Comparison of ENCODE assay signal across 8 cellular contexts in genomic region chr3:98343647-98344507, GRCh38. TPM values are rescaled to one million over a fixed set of nuclear protein-coding genes. Genes with fewer than 3 reads are reported as not detected.
DNase-seq lines count a peak whose midpoint lies in the region; ATAC-seq, FAIRE-seq and TF ChIP-seq lines count a peak whose summit lies in the region.
"Had no signal": no experiment of that assay in that cellular context is flagged by ENCODE, and none has a peak within 500 bp of the region (broad histone marks: within the 10 kb centered on the region; RNA-seq: fewer than 3 reads in every experiment).

No MANE protein-coding gene starts in this region.

- H3K9ac ChIP-seq in OCI-LY1 (ENCODE audit: low read length): no peak overlapping the region

- no peak overlapping the region for H3K4me2 ChIP-seq in OCI-LY1 (ENCODE audit: low read length)

- H3K27ac ChIP-seq in OCI-LY1 (ENCODE audit: low read depth, low read length, poor library complexity, severe bottlenecking): no peak overlapping the region

- in situ Hi-C loops in GM13977 (cut with MboI; ENCODE audit: low pct_unique_long_range_greater_than_20kb, low sequenced_read_pairs, unreplicated experiment): loop anchor here (25.0 kb wide), 2 partner anchors 468 to 557 kb away; no protein-coding TSS in a partner anchor

- no peaks in the 10 kb centered on the region for H3K4me1 ChIP-seq in OCI-LY1 (ENCODE audit: insufficient read depth, low read length, severe bottlenecking)

- H3F3A ChIP-seq in OCI-LY1 (ENCODE audit: insufficient read depth, low read length): no peaks in the 10 kb centered on the region

- no peaks in the 10 kb centered on the region for H3K27me3 ChIP-seq in OCI-LY1 (ENCODE audit: insufficient read depth, low read length)

- H3K9me3 ChIP-seq in OCI-LY1 (ENCODE audit: low read length): no peaks in the 10 kb centered on the region

- peak; percentile 70 for ATAC-seq in HG03139 (IDR thresholded peaks at IDR 0.05; ENCODE audit: unreplicated experiment)

- no peaks in the 10 kb centered on the region for H3K79me2 ChIP-seq in OCI-LY1 (ENCODE audit: insufficient read depth, low read length)

- DNase-seq in COR-L47 (lab: John Stamatoyannopoulos, UW): peak; percentile 47
- peak; percentile 34 for DNase-seq in GM13977 (ENCODE audit: low spot score)
- peak; percentile 50 for DNase-seq in cerebellar cortex (ENCODE audit: low spot score)
- DNase-seq in myocyte (ENCODE audit: low read depth): peak; percentile 65
- DNase-seq in frontal cortex (ENCODE audit: low spot score in 2 of 2): no peak

- FAIRE-seq in frontal cortex (lab: Jason Lieb, UNC): no peak

- no peaks in the 10 kb centered on the region for H3K36me3 ChIP-seq in OCI-LY1 (ENCODE audit: insufficient read depth, low read length)

- no peaks in the 10 kb centered on the region for H3K9me2 ChIP-seq in OCI-LY1 (ENCODE audit: low read depth, low read length)

- H3K4me3 ChIP-seq in OCI-LY1 (ENCODE audit: low read depth, low read length, poor library complexity, severe bottlenecking): no peak overlapping the region

- no peaks in the 10 kb centered on the region for H4K20me1 ChIP-seq in OCI-LY1 (ENCODE audit: insufficient read depth, low read length)

- TF ChIP-seq CTCF in GM13977 (IDR thresholded peaks at IDR 0.05; ENCODE audit: extremely low read depth, insufficient read depth, missing control alignments) (peak; percentile 84), OCI-LY1 (IDR thresholded peaks at IDR 0.05; ENCODE audit: low read length) (peak; percentile 83)

- no peak overlapping the region for H2AFZ ChIP-seq in OCI-LY1 (ENCODE audit: low read length)

RNA-seq across cellular contexts. Expression of gene OR5K4, which starts 9.8 kb away (rescaled TPM):
- total RNA-seq in myocyte: not detected in 2 replicates
- polyA plus RNA-seq in myocyte (2012): not detected
- total RNA-seq in frontal cortex: not detected
- total RNA-seq: skeletal muscle tissue had no signal

RNA-seq across cellular contexts. Expression of gene OR5K3, which starts 46.6 kb away (rescaled TPM):
- total RNA-seq in myocyte: not detected in 2 replicates
- not detected for polyA plus RNA-seq in myocyte (2012)
- total RNA-seq in frontal cortex: not detected
- total RNA-seq: skeletal muscle tissue had no signal

Comparison
In these comparisons a context has a peak if more than half of its experiments do, and no peak if none do; other contexts are left out.
1. DNase-seq: peak in COR-L47 (single experiment), GM13977 (single experiment), cerebellar cortex (single experiment) and myocyte (single experiment); none in frontal cortex (0 of 2).